In the genomic region with DNA sequence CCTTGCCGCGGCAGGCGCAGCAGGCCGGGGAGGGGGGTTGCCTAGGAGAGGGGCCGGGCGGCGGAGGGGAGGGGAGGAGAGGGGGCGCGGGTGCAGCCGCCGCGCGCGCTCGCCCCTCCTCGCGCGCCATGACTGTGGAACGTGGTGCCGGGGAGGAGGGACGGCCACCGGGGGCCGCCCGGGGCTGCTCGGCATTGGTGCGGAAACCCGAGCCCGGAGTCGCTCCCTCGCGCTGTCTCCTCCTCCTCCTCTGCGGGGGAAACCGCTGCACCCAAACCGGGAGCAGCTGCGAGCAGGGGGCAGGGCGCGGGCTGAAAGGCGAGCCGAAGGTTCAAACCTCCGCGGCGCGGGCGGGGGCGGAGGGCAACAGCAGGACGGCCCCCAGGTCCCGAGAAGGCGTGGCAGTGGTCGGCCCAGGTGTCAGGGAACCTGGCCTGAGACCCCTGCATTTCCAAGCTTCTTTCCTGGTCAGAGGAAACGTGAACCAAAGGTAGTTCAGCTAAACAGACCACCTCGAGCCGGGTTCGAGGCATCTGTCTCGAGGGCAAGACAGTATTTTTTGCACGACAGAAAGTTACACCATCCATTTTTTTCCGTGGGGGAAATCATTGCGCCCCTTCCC, we compare ENCODE assay signal across 8 cellular contexts. TPM values are rescaled to one million over a fixed set of nuclear protein-coding genes. Genes with fewer than 3 reads are reported as not detected.
DNase-seq lines count a peak whose midpoint lies in the region; ATAC-seq and TF ChIP-seq lines count a peak whose summit lies in the region.

No MANE protein-coding gene starts in this region.

- H3K27ac ChIP-seq in BLaER1 treated with 17β-estradiol and CSF1 and Interleukin-3, amounts not matched to agents 10 nM and 100 nM, result peak overlapping the region in 10 of 11 experiments; percentile 76 to 97 (median 92); a peak in 20 of 22 replicates
- peak overlapping the region; percentile 91 for H3K27ac ChIP-seq in OCI-LY3 (ENCODE audit: low read length)
- H3K27ac ChIP-seq in esophagus squamous epithelium, result peak overlapping the region; percentile 88 to 97 (median 92)

- H3K36me3 Mint-ChIP-seq in activated T-cell treated with anti-CD3 and anti-CD28 coated beads, Interleukin-2, amount 50 U/mL, for 72 hours (ENCODE audit: insufficient read depth in 2 of 2), result peaks cover 0 to 5% of the 10 kb centered on the region in 2 donors
- no peaks in the 10 kb centered on the region for H3K36me3 Mint-ChIP-seq in naive B cell

- H3K9me3 ChIP-seq in BLaER1 treated with 17β-estradiol and CSF1 and Interleukin-3, amounts not matched to agents 10 nM and 100 nM (replicated peaks in 1 of 11), result no peaks in the 10 kb centered on the region
- H3K9me3 ChIP-seq in OCI-LY3 (ENCODE audit: insufficient read depth, low read length) (no peaks in the 10 kb centered on the region), esophagus squamous epithelium (no peaks in the 10 kb centered on the region)

- peaks cover 0 to 14% (median 0%) of the 10 kb centered on the region in 11 experiments; a peak in 4 of 22 replicates for H3K27me3 ChIP-seq in BLaER1 treated with 17β-estradiol and CSF1 and Interleukin-3, amounts not matched to agents 10 nM and 100 nM
- no peaks in the 10 kb centered on the region for H3K27me3 ChIP-seq in OCI-LY3 (ENCODE audit: low read depth, low read length)
- H3K27me3 ChIP-seq in esophagus squamous epithelium, result no peaks in the 10 kb centered on the region

- intact Hi-C loops in esophagus squamous epithelium (cut with DNase I), result no loop called here

- H3K27me3 Mint-ChIP-seq in activated T-cell treated with anti-CD3 and anti-CD28 coated beads, Interleukin-2, amount 50 U/mL, for 72 hours (ENCODE audit: low read depth), result peaks cover 11% of the 10 kb centered on the region
- peaks cover 31 to 51% (median 35%) of the 10 kb centered on the region in 3 donors for H3K27me3 Mint-ChIP-seq in naive B cell

- no peak overlapping the region for H3K27ac Mint-ChIP-seq in activated T-cell treated with anti-CD3 and anti-CD28 coated beads, Interleukin-2, amount 50 U/mL, for 72 hours
- H3K27ac Mint-ChIP-seq in naive B cell, result peak overlapping the region in 1 of 6 donors; percentile 51

- H3K9me3 Mint-ChIP-seq in activated T-cell treated with anti-CD3 and anti-CD28 coated beads, Interleukin-2, amount 50 U/mL, for 72 hours, result no peaks in the 10 kb centered on the region
- H3K9me3 Mint-ChIP-seq in naive B cell, result no peaks in the 10 kb centered on the region

- H3K79me2 ChIP-seq in OCI-LY3 (ENCODE audit: low read length), result peaks cover 38% of the 10 kb centered on the region

- no peaks in the 10 kb centered on the region for H3K36me3 ChIP-seq in BLaER1 treated with 17β-estradiol and CSF1 and Interleukin-3, amounts not matched to agents 10 nM and 100 nM
- peaks cover 18% of the 10 kb centered on the region for H3K36me3 ChIP-seq in OCI-LY3 (replicated peaks; ENCODE audit: low read depth, low read length)
- H3K36me3 ChIP-seq in esophagus squamous epithelium, result no peaks in the 10 kb centered on the region

- peaks cover 31 to 42% (median 39%) of the 10 kb centered on the region in 10 experiments for H3K4me1 ChIP-seq in BLaER1 treated with 17β-estradiol and CSF1 and Interleukin-3, amounts not matched to agents 10 nM and 100 nM
- H3K4me1 ChIP-seq in OCI-LY3 (ENCODE audit: low read length) (peaks cover 32% of the 10 kb centered on the region), esophagus squamous epithelium (peaks cover 18 to 45% (median 21%) of the 10 kb centered on the region in 3 donors)

- H3K4me3 ChIP-seq in BLaER1 treated with 17β-estradiol and CSF1 and Interleukin-3, amounts not matched to agents 10 nM and 100 nM, result peak overlapping the region; percentile 76 to 92 (median 83)
- peak overlapping the region; percentile 93 for H3K4me3 ChIP-seq in OCI-LY3 (ENCODE audit: low read length)
- peak overlapping the region; percentile 72 to 95 (median 78) for H3K4me3 ChIP-seq in esophagus squamous epithelium

- H3K4me1 Mint-ChIP-seq in activated T-cell treated with anti-CD3 and anti-CD28 coated beads, Interleukin-2, amount 50 U/mL, for 72 hours (ENCODE audit: low read depth), result peaks cover 40% of the 10 kb centered on the region
- peaks cover 20 to 33% (median 27%) of the 10 kb centered on the region in 3 donors for H3K4me1 Mint-ChIP-seq in naive B cell

- H4K20me1 ChIP-seq in BLaER1 treated with 17β-estradiol and CSF1 and Interleukin-3, amounts not matched to agents 10 nM and 100 nM, result no peaks in the 10 kb centered on the region
- H4K20me1 ChIP-seq in OCI-LY3 (ENCODE audit: insufficient read depth, low read length), result 0 out of 2 replicates have a peak, but pooled peaks cover 11% of the 10 kb centered on the region

- peak overlapping the region; percentile 80 to 95 (median 90) for H3K9ac ChIP-seq in BLaER1 treated with 17β-estradiol and CSF1 and Interleukin-3, amounts not matched to agents 10 nM and 100 nM
- H3K9ac ChIP-seq in OCI-LY3 (ENCODE audit: low read length), result peak overlapping the region; percentile 100

- peak overlapping the region; percentile 85 to 98 (median 95) for H3K4me2 ChIP-seq in BLaER1 treated with 17β-estradiol and CSF1 and Interleukin-3, amounts not matched to agents 10 nM and 100 nM
- H3K4me2 ChIP-seq in OCI-LY3 (ENCODE audit: low read length), result peak overlapping the region; percentile 88

- DNase-seq in HuH-7.5 (ENCODE audit: low spot score), result peak; percentile 54
- DNase-seq in activated T-cell treated with anti-CD3 and anti-CD28 coated beads, Interleukin-2, amount 50 U/mL, for 72 hours, result peak; percentile 83 to 84
- no peak for DNase-seq in esophagus squamous epithelium (lab: John Stamatoyannopoulos, UW)
- DNase-seq in naive B cell, result peak; percentile 27
- DNase-seq in stimulated activated naive CD4-positive, alpha-beta T cell treated with Interleukin-2 at 50 U/mL for 16 hours (lab: John Stamatoyannopoulos, UW), result peak; percentile 76

- TF ChIP-seq POLR2A in esophagus squamous epithelium (IDR thresholded peaks at IDR 0.05), result peak in 2 of 4 donors; percentile 65 to 79

- TF ChIP-seq CTCF in OCI-LY3 (IDR thresholded peaks at IDR 0.05; ENCODE audit: low read depth, low read length) (no peak), esophagus squamous epithelium (IDR thresholded peaks at IDR 0.05) (no peak)

- ATAC-seq in GM19438 (IDR thresholded peaks at IDR 0.05; ENCODE audit: low read depth, unreplicated experiment) (peak; percentile 67), naive B cell (ENCODE audit: low read depth in 2 of 2) (peak; percentile 62 to 65)
- ATAC-seq in activated T-cell treated with anti-CD3 and anti-CD28 coated beads, Interleukin-2, amount 50 U/mL, for 72 hours (replicated peaks in 1 of 2), result peak; percentile 76 to 80

- H2AFZ ChIP-seq in OCI-LY3 (ENCODE audit: low read depth, low read length), result no peak overlapping the region

- peak overlapping the region; percentile 98 to 99 for H3K4me3 Mint-ChIP-seq in activated T-cell treated with anti-CD3 and anti-CD28 coated beads, Interleukin-2, amount 50 U/mL, for 72 hours
- peak overlapping the region; percentile 77 to 98 (median 89) for H3K4me3 Mint-ChIP-seq in naive B cell

- 0% methylated on average over 4 to 7 of the region's 57 CpGs for WGBS in esophagus squamous epithelium, 2 donors

RNA-seq across cellular contexts. Expression of a gene that starts 1.4 kb away (rescaled TPM):
- total RNA-seq in activated T-cell treated with anti-CD3 and anti-CD28 coated beads, Interleukin-2, amount 50 U/mL, for 72 hours, result 10 to 100 TPM; 37.2 to 43.0 TPM
- total RNA-seq in esophagus squamous epithelium, result 10 to 100 TPM in 3 of 4 donors, 1 to 10 TPM in 1; 5.5 to 13.8 (median 11.5) TPM
- polyA plus RNA-seq in naive B cell (ENCODE audit: low read depth in 6 of 6), result under 1 TPM in 3 of 6 donors, not detected in 3; 0.07 to 0.13 (median 0.08) TPM
